1 cellular context compared by ENCODE assay signal in genomic region chr22:19178065-19178658, GRCh38.
TF ChIP-seq lines count a peak whose summit lies in the region.

No MANE protein-coding gene starts in this region.

TF ChIP-seq in HEK293, 187 proteins besides CTCF, POLR2A, EP300 and RAD21 (continued from another document and continues in another):
- TF ChIP-seq ZBTB49 (tag by site-specific recombination; IDR thresholded peaks at IDR 0.05; ENCODE audit: low read depth) (no peak), ZNF518A (tag by site-specific recombination; conservative IDR thresholded peaks at IDR 0.05; ENCODE audit: low read depth) (no peak), ZNF76 (tag by site-specific recombination; IDR thresholded peaks at IDR 0.05; ENCODE audit: borderline replicate concordance, low read depth) (no peak; the same call in 1 of the 2 replicates), ZNF133 (tag by site-specific recombination; IDR thresholded peaks at IDR 0.05) (no peak), SP2 (tag by site-specific recombination; IDR thresholded peaks at IDR 0.05) (peak; percentile 28), RBAK (tag by site-specific recombination; IDR thresholded peaks at IDR 0.05) (no peak), ZSCAN4 (tag by site-specific recombination; IDR thresholded peaks at IDR 0.05) (no peak), ZNF175 (tag by site-specific recombination; IDR thresholded peaks at IDR 0.05) (no peak), ZFHX2 (tag by site-specific recombination; conservative IDR thresholded peaks at IDR 0.05) (peak; percentile 37), ZNF423 (tag by site-specific recombination; IDR thresholded peaks at IDR 0.05) (no peak), ZNF350 (tag by site-specific recombination; IDR thresholded peaks at IDR 0.05) (no peak), ZNF600 (tag by site-specific recombination; IDR thresholded peaks at IDR 0.05) (no peak), HIC1 (tag by site-specific recombination; IDR thresholded peaks at IDR 0.05) (peak; percentile 55; the same call in 1 of the 2 replicates), ZNF426 (tag by site-specific recombination; IDR thresholded peaks at IDR 0.05) (no peak), ZNF174 (tag by site-specific recombination; IDR thresholded peaks at IDR 0.05) (no peak), ZNF785 (tag by site-specific recombination; IDR thresholded peaks at IDR 0.05) (no peak), ZBTB26 (tag by site-specific recombination; optimal IDR thresholded peaks at IDR 0.05) (peak; percentile 80), ZNF747 (tag by site-specific recombination; IDR thresholded peaks at IDR 0.05) (no peak), REST (tag by site-specific recombination; IDR thresholded peaks at IDR 0.05) (no peak), ZNF707 (tag by site-specific recombination; IDR thresholded peaks at IDR 0.05) (no peak), INSM2 (tag by site-specific recombination; IDR thresholded peaks at IDR 0.05) (0 out of 2 replicates have a peak, but pooled peaks have one; percentile 4), ZNF549 (tag by site-specific recombination; IDR thresholded peaks at IDR 0.05) (no peak), ZNF324 (tag by site-specific recombination; IDR thresholded peaks at IDR 0.05) (no peak), SP3 (tag by site-specific recombination; IDR thresholded peaks at IDR 0.05) (peak; percentile 19), ZNF148 (tag by site-specific recombination; IDR thresholded peaks at IDR 0.05; ENCODE audit: borderline replicate concordance) (no peak), ZNF596 (tag by site-specific recombination; IDR thresholded peaks at IDR 0.05) (no peak), ZNF701 (tag by site-specific recombination; IDR thresholded peaks at IDR 0.05) (no peak), ZSCAN5A (tag by site-specific recombination; IDR thresholded peaks at IDR 0.05) (0 out of 2 replicates have a peak, but pooled peaks have one; percentile 52), ZSCAN23 (tag by site-specific recombination; IDR thresholded peaks at IDR 0.05) (no peak), ZNF19 (tag by site-specific recombination; IDR thresholded peaks at IDR 0.05; ENCODE audit: low read depth) (no peak), ZNF658 (tag by site-specific recombination; IDR thresholded peaks at IDR 0.05) (no peak), ZNF843 (tag by site-specific recombination; IDR thresholded peaks at IDR 0.05) (no peak), ZBTB1 (tag by site-specific recombination; IDR thresholded peaks at IDR 0.05) (no peak), TRIM28 (IDR thresholded peaks at IDR 0.05; ENCODE audit: borderline replicate concordance, low read length) (no peak), ZNF132 (tag by site-specific recombination; IDR thresholded peaks at IDR 0.05; ENCODE audit: borderline replicate concordance) (no peak), ZNF623 (tag by site-specific recombination; IDR thresholded peaks at IDR 0.05) (no peak), ZNF580 (tag by site-specific recombination; IDR thresholded peaks at IDR 0.05) (no peak), ZNF558 (tag by site-specific recombination; IDR thresholded peaks at IDR 0.05) (no peak), GLIS1 (tag by site-specific recombination; IDR thresholded peaks at IDR 0.05) (peak; percentile 87)
